Comparison of ENCODE assay signal across 8 cellular contexts in the genomic region with DNA sequence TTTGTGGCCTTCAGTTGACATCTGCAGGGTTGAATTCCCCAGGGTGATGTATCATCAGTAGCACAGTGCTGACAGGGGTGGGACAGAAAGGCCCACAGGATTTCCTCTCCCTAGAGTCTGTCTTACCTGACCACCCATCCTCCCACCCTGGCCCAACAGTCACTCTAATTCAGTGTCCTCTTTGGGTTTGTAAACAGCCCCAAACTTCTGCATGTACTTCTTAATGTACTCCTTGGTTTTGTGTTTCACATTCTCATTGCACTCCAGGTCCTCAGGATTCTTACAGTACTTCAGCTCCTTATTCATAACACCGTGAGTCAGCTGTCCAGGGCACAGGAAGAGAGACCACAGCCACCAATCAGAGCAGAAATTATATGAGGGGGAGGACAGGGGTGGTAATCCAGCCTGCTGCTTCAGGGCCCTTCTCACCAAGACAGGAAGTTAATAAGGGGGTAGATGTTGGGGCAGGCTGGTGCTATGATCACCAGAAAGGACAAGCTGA.
DNase-seq lines count a peak whose midpoint lies in the region; ATAC-seq and TF ChIP-seq lines count a peak whose summit lies in the region.

No MANE protein-coding gene starts in this region.

- CTCF ChIA-PET in HEK293T (lab: Yijun Ruan, JAX): no interaction called here

- peak; percentile 67 for ATAC-seq in HG03175 (IDR thresholded peaks at IDR 0.05; ENCODE audit: unreplicated experiment)

- POLR2A ChIA-PET in HEK293T (lab: Yijun Ruan, JAX): no interaction called here

- DNase-seq in GF-D8 (lab: John Stamatoyannopoulos, UW) (peak; percentile 90), left kidney (ENCODE audit: low read depth, low spot score) (peak; percentile 12), HEK293T (ENCODE audit: extremely low spot score) (no peak), DMS53 treated with DMSO at 0.1 percent for 48 hours (lab: John Stamatoyannopoulos, UW; ENCODE audit: unreplicated experiment) (no peak), NCI-H69 (lab: John Stamatoyannopoulos, UW) (no peak), NCI-H2227 (lab: John Stamatoyannopoulos, UW; ENCODE audit: unreplicated experiment) (no peak)
- peak; percentile 41 for DNase-seq in activated CD8-positive, alpha-beta memory T cell treated with anti-CD3 and anti-CD28 coated beads, Interleukin-2, amount 50 U/mL, for 4 hours

TF ChIP-seq in HEK293T, 16 proteins besides CTCF, POLR2A, EP300 and RAD21:
- TF ChIP-seq TARDBP (IDR thresholded peaks at IDR 0.05) (no peak), CTBP1 (IDR thresholded peaks at IDR 0.05; ENCODE audit: borderline replicate concordance) (no peak), ZNF384 (IDR thresholded peaks at IDR 0.05) (no peak), ARNT (IDR thresholded peaks at IDR 0.05) (no peak)
TF ChIP-seq in HEK293T: peak in this region for 0.

Comparison
In these comparisons a context has a peak if more than half of its experiments do, and no peak if none do; other contexts are left out.
1. DNase-seq: peak in GF-D8 (single experiment), activated CD8-positive, alpha-beta memory T cell treated with anti-CD3 and anti-CD28 coated beads, Interleukin-2, amount 50 U/mL, for 4 hours (single experiment) and left kidney (single experiment); none in HEK293T (single experiment), DMS53 treated with DMSO at 0.1 percent for 48 hours (single experiment), NCI-H69 (single experiment) and NCI-H2227 (single experiment).